ENCODE assay signal across 1 cellular context in the genomic region with DNA sequence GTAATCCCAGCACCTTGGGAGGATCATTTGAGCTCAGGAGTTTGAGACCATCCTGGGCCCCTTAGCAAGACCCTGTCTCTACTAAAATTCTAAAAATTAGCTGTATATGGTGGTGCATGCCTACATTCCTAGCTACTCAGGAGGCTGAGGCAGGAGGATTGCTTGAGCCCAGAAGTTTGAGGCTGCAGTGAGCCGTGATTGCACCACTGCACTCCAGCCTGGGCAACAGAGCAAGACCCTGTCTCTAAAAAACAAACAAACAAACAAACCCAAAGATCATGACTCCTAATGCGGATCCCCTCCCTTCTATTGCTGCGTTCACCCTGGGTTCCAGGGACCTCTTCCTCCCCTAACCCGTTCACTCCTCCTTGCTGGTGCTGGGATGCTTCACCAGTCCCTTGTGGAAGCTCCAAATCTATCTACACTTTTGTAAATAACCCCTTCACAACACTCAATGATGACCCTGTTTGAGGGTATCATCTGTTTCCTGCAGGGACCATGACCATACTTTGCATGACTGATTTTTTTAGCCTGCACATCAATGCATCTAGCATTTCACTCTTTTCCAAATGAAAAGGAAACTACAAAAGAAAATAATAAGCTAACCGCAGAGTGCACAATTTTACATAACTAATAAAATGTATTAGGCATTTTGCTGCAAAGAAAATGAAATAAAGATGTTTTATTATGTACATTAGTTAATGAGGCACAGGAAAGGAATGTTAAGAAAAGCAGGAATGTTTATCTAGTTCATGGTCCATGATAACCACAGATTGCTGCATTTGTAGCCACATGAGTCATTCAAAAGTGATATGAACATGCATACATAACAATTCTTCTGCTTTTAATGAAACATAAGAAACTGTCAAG.
A peak's percentile ranks its signal among the peaks of the same experiment; 100 is the strongest.
TF ChIP-seq lines count a peak whose summit lies in the region.

No MANE protein-coding gene starts in this region.

TF ChIP-seq in endothelial cell of umbilical vein, 7 proteins besides CTCF, POLR2A, EP300 and RAD21 (continued from another document):
- TF ChIP-seq JUN (IDR thresholded peaks at IDR 0.05; ENCODE audit: borderline replicate concordance, insufficient read depth, insufficient read length, low read depth) = peak; percentile 87
TF ChIP-seq in endothelial cell of umbilical vein: peak in this region for 4.
